Comparison of ENCODE assay signal across 14 cellular contexts in the genomic region with DNA sequence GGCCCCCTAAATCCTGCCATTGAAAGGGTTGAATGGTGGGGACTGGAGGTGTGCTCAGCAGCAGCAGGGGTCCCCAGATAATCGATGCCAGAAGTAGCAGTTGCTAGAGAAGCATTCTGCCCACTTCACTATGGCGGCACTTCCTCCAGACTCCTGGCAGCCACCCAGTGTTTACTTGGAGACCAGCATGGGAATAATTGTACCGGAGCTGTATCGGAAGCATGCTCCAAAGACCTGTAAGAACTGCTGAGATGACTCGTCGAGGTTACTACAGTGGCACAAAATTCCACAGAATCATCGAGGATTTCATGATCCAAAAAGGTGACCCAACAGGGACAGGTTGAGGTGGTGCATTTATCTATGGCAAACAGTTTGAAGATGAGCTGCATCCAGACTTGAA. TPM values are rescaled to one million over a fixed set of nuclear protein-coding genes. Genes with fewer than 3 reads are reported as not detected.
A peak's percentile ranks its signal among the peaks of the same experiment; 100 is the strongest.
DNase-seq lines count a peak whose midpoint lies in the region; ATAC-seq and TF ChIP-seq lines count a peak whose summit lies in the region.
"Had no signal": no experiment of that assay in that cellular context is flagged by ENCODE, and none has a peak within 500 bp of the region (broad histone marks: within the 10 kb centered on the region; RNA-seq: fewer than 3 reads in every experiment).

No MANE protein-coding gene starts in this region.

- H3K4me1 Mint-ChIP-seq in activated CD4-positive, alpha-beta memory T cell treated with anti-CD3 and anti-CD28 coated beads, Interleukin-2, amount 10 ng/mL, durations not matched to agents 7 days and 5 days = no peaks in the 10 kb centered on the region
- no peaks in the 10 kb centered on the region for H3K4me1 Mint-ChIP-seq in activated CD4-positive, alpha-beta memory T cell treated with anti-CD3 and anti-CD28 coated beads for 36 hours (ENCODE audit: low read depth)
- H3K4me1 Mint-ChIP-seq: CD4-positive, CD25-positive, alpha-beta regulatory T cell; GM23338 had no signal

- H3K4me3 Mint-ChIP-seq in activated CD4-positive, alpha-beta memory T cell treated with anti-CD3 and anti-CD28 coated beads, Interleukin-2, amount 10 ng/mL, durations not matched to agents 7 days and 5 days = no peak overlapping the region
- no peak overlapping the region for H3K4me3 Mint-ChIP-seq in activated CD4-positive, alpha-beta memory T cell treated with anti-CD3 and anti-CD28 coated beads for 36 hours
- H3K4me3 Mint-ChIP-seq: CD4-positive, CD25-positive, alpha-beta regulatory T cell; GM23338 had no signal

- no peak overlapping the region for H3K27ac Mint-ChIP-seq in activated CD4-positive, alpha-beta memory T cell treated with anti-CD3 and anti-CD28 coated beads, Interleukin-2, amount 10 ng/mL, durations not matched to agents 7 days and 5 days
- no peak overlapping the region for H3K27ac Mint-ChIP-seq in activated CD4-positive, alpha-beta memory T cell treated with anti-CD3 and anti-CD28 coated beads for 36 hours
- H3K27ac Mint-ChIP-seq: CD4-positive, CD25-positive, alpha-beta regulatory T cell; GM23338 had no signal

- no peak overlapping the region for H3K4me3 ChIP-seq in lower leg skin (ENCODE audit: low read depth, poor library complexity, severe bottlenecking)
- H3K4me3 ChIP-seq: BLaER1 treated with 17β-estradiol and CSF1 and Interleukin-3, amounts not matched to agents 10 nM and 100 nM; GM23338 had no signal

- no peaks in the 10 kb centered on the region for H3K9me3 Mint-ChIP-seq in activated CD4-positive, alpha-beta memory T cell treated with anti-CD3 and anti-CD28 coated beads, Interleukin-2, amount 10 ng/mL, durations not matched to agents 7 days and 5 days
- no peaks in the 10 kb centered on the region for H3K9me3 Mint-ChIP-seq in activated CD4-positive, alpha-beta memory T cell treated with anti-CD3 and anti-CD28 coated beads for 36 hours
- H3K9me3 Mint-ChIP-seq: GM23338 had no signal

- peaks cover 4% of the 10 kb centered on the region for H3K27me3 Mint-ChIP-seq in activated CD4-positive, alpha-beta memory T cell treated with anti-CD3 and anti-CD28 coated beads, Interleukin-2, amount 10 ng/mL, durations not matched to agents 7 days and 5 days
- H3K27me3 Mint-ChIP-seq in activated CD4-positive, alpha-beta memory T cell treated with anti-CD3 and anti-CD28 coated beads for 36 hours = no peaks in the 10 kb centered on the region

- POLR2A ChIA-PET in activated CD4-positive, alpha-beta memory T cell treated with anti-CD3 and anti-CD28 coated beads, Interleukin-2, amount 10 ng/mL, durations not matched to agents 7 days and 5 days (lab: Charles Lee) = no interaction called here
- POLR2A ChIA-PET in activated CD4-positive, alpha-beta memory T cell treated with anti-CD3 and anti-CD28 coated beads for 36 hours (lab: Charles Lee) = no interaction called here

- no peaks in the 10 kb centered on the region for H3K36me3 Mint-ChIP-seq in activated CD4-positive, alpha-beta memory T cell treated with anti-CD3 and anti-CD28 coated beads, Interleukin-2, amount 10 ng/mL, durations not matched to agents 7 days and 5 days (ENCODE audit: low read depth)
- H3K36me3 Mint-ChIP-seq in activated CD4-positive, alpha-beta memory T cell treated with anti-CD3 and anti-CD28 coated beads for 36 hours = no peaks in the 10 kb centered on the region

- 87 to 95% methylated on average over 7 of the region's 7 CpGs for WGBS in lower leg skin, 2 donors

- no peak for ATAC-seq in sciatic nerve
- ATAC-seq in GM19395 (IDR thresholded peaks at IDR 0.05; ENCODE audit: unreplicated experiment) = no peak
- ATAC-seq: GM23338 had no signal

- TF ChIP-seq CTCF in lower leg skin (IDR thresholded peaks at IDR 0.05) = no peak

- intact Hi-C loops in activated CD4-positive, alpha-beta memory T cell treated with anti-CD3 and anti-CD28 coated beads for 36 hours (cut with micrococcal nuclease) = no loop called here
- intact Hi-C loops in lower leg skin (cut with DNase I; ENCODE audit: low total_unique reads) (no loop called here), sciatic nerve (cut with DNase I) (no loop called here)

- TF ChIP-seq POLR2A in lower leg skin (IDR thresholded peaks at IDR 0.05) = no peak

- CTCF ChIA-PET in activated CD4-positive, alpha-beta memory T cell treated with anti-CD3 and anti-CD28 coated beads, Interleukin-2, amount 10 ng/mL, durations not matched to agents 7 days and 5 days (lab: Charles Lee) = no interaction called here
- CTCF ChIA-PET in activated CD4-positive, alpha-beta memory T cell treated with anti-CD3 and anti-CD28 coated beads for 36 hours (lab: Charles Lee) = interaction anchor here (1.2 kb wide), 1 partner anchor 23 kb away, joined by 3 read pairs; no protein-coding TSS in a partner anchor

- peak; percentile 5 for DNase-seq in activated CD4-positive, alpha-beta memory T cell treated with anti-CD3 and anti-CD28 coated beads, Interleukin-2, amount 10 ng/mL, durations not matched to agents 7 days and 5 days
- no peak for DNase-seq in activated CD4-positive, alpha-beta memory T cell treated with anti-CD3 and anti-CD28 coated beads for 36 hours
- peak; percentile 7 to 46 for DNase-seq in lower leg skin (ENCODE audit: low spot score in 2 of 2)
- peak; percentile 30 for DNase-seq in sciatic nerve (ENCODE audit: low spot score)
- DNase-seq in NCI-H1105 (lab: John Stamatoyannopoulos, UW) = no peak
- DNase-seq in NCI-H1694 treated with DMSO at 0.1 percent for 48 hours (lab: John Stamatoyannopoulos, UW) = no peak
- DNase-seq: ACHN; CD4-positive, CD25-positive, alpha-beta regulatory T cell; DMS53; GF-D8; H7 had no signal

RNA-seq across cellular contexts. Expression of gene GAREM2, which starts 11.0 kb away (rescaled TPM):
- total RNA-seq in activated CD4-positive, alpha-beta memory T cell treated with anti-CD3 and anti-CD28 coated beads, Interleukin-2, amount 10 ng/mL, durations not matched to agents 7 days and 5 days = 1 to 10 TPM; 1.6 to 3.5 TPM
- total RNA-seq in activated CD4-positive, alpha-beta memory T cell treated with anti-CD3 and anti-CD28 coated beads for 36 hours = 1 to 10 TPM; 1.4 to 2.8 TPM
- total RNA-seq in lower leg skin (under 1 TPM; 0.04 to 0.95 (median 0.45) TPM), sciatic nerve (6.8 TPM)

Comparison
In these comparisons a context has a peak if more than half of its experiments do, and no peak if none do; other contexts are left out.
1. DNase-seq: peak in activated CD4-positive, alpha-beta memory T cell treated with anti-CD3 and anti-CD28 coated beads, Interleukin-2, amount 10 ng/mL, durations not matched to agents 7 days and 5 days (single experiment), lower leg skin (2 of 2) and sciatic nerve (single experiment); none in activated CD4-positive, alpha-beta memory T cell treated with anti-CD3 and anti-CD28 coated beads for 36 hours (single experiment), NCI-H1105 (single experiment) and NCI-H1694 treated with DMSO at 0.1 percent for 48 hours (single experiment).